In the genomic region with DNA sequence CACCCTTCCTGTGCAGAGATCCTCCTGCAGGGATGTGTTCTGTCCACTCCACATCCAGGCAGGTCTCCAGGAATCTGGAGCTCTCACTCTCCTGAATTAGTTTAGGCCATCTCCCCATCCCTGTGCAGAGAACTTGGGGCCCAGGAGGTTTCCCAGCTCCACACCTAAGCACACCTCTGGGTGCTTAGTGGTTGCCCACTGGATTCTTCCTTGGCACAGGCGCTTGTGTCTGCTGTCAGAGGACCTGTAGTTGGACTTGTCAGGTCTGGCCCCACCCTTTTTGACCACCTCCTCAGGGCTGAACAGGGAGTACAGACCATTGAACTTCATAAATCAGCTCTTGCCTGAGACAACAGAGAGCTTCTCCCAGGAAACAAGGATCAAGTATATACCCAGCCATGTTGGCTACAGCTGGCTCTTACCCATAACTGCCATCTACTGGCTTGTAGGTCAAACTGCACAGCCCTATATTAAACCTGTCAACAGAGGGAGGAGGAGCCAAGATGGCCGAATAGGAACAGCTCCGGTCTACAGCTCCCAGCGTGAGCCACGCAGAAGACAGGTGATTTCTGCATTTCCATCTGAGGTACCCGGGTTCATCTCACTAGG, we compare ENCODE assay signal across 8 cellular contexts.
DNase-seq lines count a peak whose midpoint lies in the region; ATAC-seq, FAIRE-seq and TF ChIP-seq lines count a peak whose summit lies in the region.

No MANE protein-coding gene starts in this region.

- H3K9me3 ChIP-seq in AG04450 (ENCODE audit: control insufficient read depth, insufficient read depth, low read length), result no peaks in the 10 kb centered on the region
- no peaks in the 10 kb centered on the region for H3K9me3 ChIP-seq in transverse colon

- H3K36me3 ChIP-seq in transverse colon, result no peaks in the 10 kb centered on the region

- TF ChIP-seq CTCF in AG04450 (IDR thresholded peaks at IDR 0.05; ENCODE audit: low read depth, low read length), result 0 out of 2 replicates have a peak, but pooled peaks have one; percentile 10
- peak; percentile 55 for TF ChIP-seq CTCF in foreskin keratinocyte (conservative IDR thresholded peaks at IDR 0.05)
- TF ChIP-seq CTCF in transverse colon (IDR thresholded peaks at IDR 0.05), result peak in 4 of 5 experiments; percentile 18 to 42 (median 32)

- in situ Hi-C loops in transverse colon (cut with MboI; ENCODE audit: low pct_ligation_motif_present in 1 of 4, low pct_unique_long_range_greater_than_20kb in 1 of 4, low sequenced_read_pairs in 3 of 4), result no loop called here

- TF ChIP-seq EP300 in transverse colon (IDR thresholded peaks at IDR 0.05; ENCODE audit: low read depth), result no peak

- ATAC-seq in GM21360 (IDR thresholded peaks at IDR 0.05; ENCODE audit: unreplicated experiment) (peak; percentile 62), foreskin keratinocyte (peak; percentile 70), GM19351 (IDR thresholded peaks at IDR 0.05; ENCODE audit: unreplicated experiment) (no peak)

- CTCF ChIA-PET in AG04450 (lab: Charles Lee), result no interaction called here

- 92% methylated on average over 4 of the region's 6 CpGs; no CpG with 5 or more reads in 1 of the 2 donors for WGBS in transverse colon (ENCODE audit: low coverage in 1 of 2), 2 donors

- DNase-seq in AG04450 (ENCODE audit: low read depth, low spot score), result no peak
- peak; percentile 61 for DNase-seq in NCI-H69 (lab: John Stamatoyannopoulos, UW)
- DNase-seq in foreskin keratinocyte, result peak in 1 of 2 donors; percentile 5
- no peak for DNase-seq in transverse colon
- no peak for DNase-seq in head of caudate nucleus
- DNase-seq in GM12892 (ENCODE audit: insufficient read length), result no peak

- H3K27ac ChIP-seq in AG04450 (ENCODE audit: low read depth, low read length) (no peak overlapping the region), foreskin keratinocyte (no peak overlapping the region), transverse colon (peak overlapping the region in 1 of 4 donors; percentile 13)

- POLR2A ChIA-PET in AG04450 (lab: Yijun Ruan, JAX), result no interaction called here

- H3K4me3 ChIP-seq in AG04450 (ENCODE audit: low read depth, low read length), result no peak overlapping the region
- H3K4me3 ChIP-seq in transverse colon, result no peak overlapping the region

- H3K4me1 ChIP-seq in foreskin keratinocyte, result no peaks in the 10 kb centered on the region
- no peaks in the 10 kb centered on the region for H3K4me1 ChIP-seq in transverse colon

- TF ChIP-seq POLR2A in transverse colon (IDR thresholded peaks at IDR 0.05) (no peak), GM12892 (IDR thresholded peaks at IDR 0.05; ENCODE audit: low read depth, low read length) (no peak)

- H3K27me3 ChIP-seq in AG04450 (ENCODE audit: control insufficient read depth, insufficient read depth, low read length), result no peaks in the 10 kb centered on the region
- H3K27me3 ChIP-seq in foreskin keratinocyte, result no peaks in the 10 kb centered on the region
- H3K27me3 ChIP-seq in transverse colon, result no peaks in the 10 kb centered on the region

- FAIRE-seq in GM12892 (lab: Jason Lieb, UNC), result no peak

- intact Hi-C loops in transverse colon (cut with DNase I; ENCODE audit: low total_unique reads), result no loop called here
- intact Hi-C loops in head of caudate nucleus (cut with DNase I), result no loop called here
